In the genomic region with DNA sequence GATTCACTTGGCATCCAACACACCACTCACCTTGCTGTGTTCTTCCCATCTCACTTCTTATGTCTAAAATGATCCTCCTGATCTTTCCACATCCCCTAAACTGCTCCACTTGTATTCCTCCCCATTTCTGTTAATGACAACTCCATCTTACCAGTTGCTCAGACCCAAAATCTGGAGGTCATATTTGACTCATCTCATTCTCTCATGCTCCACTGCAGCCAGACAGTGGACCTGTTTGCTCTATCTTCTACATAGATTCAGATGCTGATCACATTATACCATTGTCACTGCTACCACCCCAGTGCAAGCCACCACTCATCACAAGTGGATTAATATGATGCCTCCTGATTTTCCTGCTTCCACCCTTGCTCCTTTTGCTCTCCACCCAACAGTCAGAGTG, we compare ENCODE assay signal across 15 cellular contexts.
DNase-seq lines count a peak whose midpoint lies in the region; ATAC-seq, FAIRE-seq and TF ChIP-seq lines count a peak whose summit lies in the region.
"Had no signal": no experiment of that assay in that cellular context is flagged by ENCODE, and none has a peak within 500 bp of the region (broad histone marks: within the 10 kb centered on the region; RNA-seq: fewer than 3 reads in every experiment).

No MANE protein-coding gene starts in this region.

- H3K4me3 ChIP-seq in DND-41 (ENCODE audit: low read depth in 1 of 2, low read length in 2 of 2) (no peak overlapping the region), foreskin fibroblast (ENCODE audit: low read depth in 1 of 2, low read length in 2 of 2) (no peak overlapping the region)
- H3K4me3 ChIP-seq: testis had no signal

- TF ChIP-seq CTCF in DND-41 (IDR thresholded peaks at IDR 0.05; ENCODE audit: borderline replicate concordance, extremely low read depth, low read length, poor library complexity, severe bottlenecking) (no peak), foreskin fibroblast (IDR thresholded peaks at IDR 0.05; ENCODE audit: low read depth, low read length) (no peak)

- no peaks in the 10 kb centered on the region for H3K36me3 ChIP-seq in DND-41 (ENCODE audit: insufficient read depth, low read length)

- H4K20me1 ChIP-seq in DND-41 (ENCODE audit: insufficient read depth, low read length) = no peaks in the 10 kb centered on the region

- H3K79me2 ChIP-seq in DND-41 (ENCODE audit: insufficient read depth, low read length) = no peaks in the 10 kb centered on the region

- H3K4me2 ChIP-seq in DND-41 (ENCODE audit: insufficient read depth, low read length) = no peak overlapping the region

- H3K9me3 ChIP-seq in DND-41 (ENCODE audit: insufficient read depth, low read length, severe bottlenecking) = no peaks in the 10 kb centered on the region
- H3K9me3 ChIP-seq: testis had no signal

- DNase-seq in DND-41 (no peak), GM19239 (ENCODE audit: insufficient read length, low spot score) (no peak), SKM-1 treated with dmso at 0.1 percent for 144 hours (lab: John Stamatoyannopoulos, UW; ENCODE audit: unreplicated experiment) (no peak), NCI-H1105 (lab: John Stamatoyannopoulos, UW) (no peak), foreskin fibroblast (no peak)
- no peak for DNase-seq in stimulated activated CD4-positive, alpha-beta T cell treated with anti-CD3 and anti-CD28 coated beads, Interleukin-2, amount 100 ng/mL, for 24 hours
- DNase-seq: hypothalamus, mesenchymal stem cell, NCI-H1092, NCI-H510A, posterior cingulate gyrus, testis had no signal

- ATAC-seq in DND-41 (ENCODE audit: insufficient read depth, low read depth) = no peak
- peak; percentile 34 for ATAC-seq in HG02588 (IDR thresholded peaks at IDR 0.05; ENCODE audit: unreplicated experiment)
- peak; percentile 61 for ATAC-seq in HG03342 (IDR thresholded peaks at IDR 0.05; ENCODE audit: unreplicated experiment)

- FAIRE-seq in GM19239 (lab: Jason Lieb, UNC) = peak; percentile 84
- FAIRE-seq: bronchial epithelial cell had no signal

- peaks cover 16% of the 10 kb centered on the region for H3K4me1 ChIP-seq in DND-41 (ENCODE audit: insufficient read depth, low read length)
- H3K4me1 ChIP-seq: testis had no signal

- H2AFZ ChIP-seq in DND-41 (ENCODE audit: low read depth, low read length) = peak overlapping the region; percentile 30; the same call in 1 of the 2 replicates

- no peak overlapping the region for H3K9ac ChIP-seq in DND-41 (ENCODE audit: low read depth, low read length)

- H3K27me3 ChIP-seq in DND-41 (ENCODE audit: insufficient read depth, low read length, poor library complexity) = no peaks in the 10 kb centered on the region
- H3K27me3 ChIP-seq: testis had no signal

- H3K27ac ChIP-seq in DND-41 (ENCODE audit: low read length) = no peak overlapping the region
- H3K27ac ChIP-seq: testis had no signal
